ENCODE assay signal across 1 cellular context in the genomic region with DNA sequence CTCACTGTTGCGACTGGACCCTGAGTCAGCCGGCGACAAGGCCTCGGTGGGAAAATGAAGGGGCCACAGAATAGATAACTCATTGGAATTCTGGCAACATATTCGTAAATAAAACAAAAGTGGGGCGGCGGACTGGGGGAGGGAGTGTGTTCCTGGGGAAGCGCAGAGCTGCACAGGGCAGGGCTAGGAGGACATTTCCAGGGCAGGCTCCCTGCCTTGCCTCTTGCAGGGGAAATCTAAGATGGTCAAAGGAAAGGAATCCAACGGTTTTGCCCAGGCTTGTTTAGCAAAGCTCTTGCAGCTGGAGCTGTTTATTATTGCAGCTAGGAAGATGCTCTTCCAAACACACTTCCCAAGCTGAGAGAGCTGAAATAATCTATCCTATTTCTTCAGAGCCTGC.
TF ChIP-seq lines count a peak whose summit lies in the region.

No MANE protein-coding gene starts in this region.

TF ChIP-seq in H1, 55 proteins besides CTCF, POLR2A, EP300 and RAD21:
- TF ChIP-seq ASH2L (IDR thresholded peaks at IDR 0.05; ENCODE audit: low read length) (peak; percentile 26), TBP (IDR thresholded peaks at IDR 0.05; ENCODE audit: low read depth, low read length) (no peak)
